ENCODE assay signal across 1 cellular context in the genomic region with DNA sequence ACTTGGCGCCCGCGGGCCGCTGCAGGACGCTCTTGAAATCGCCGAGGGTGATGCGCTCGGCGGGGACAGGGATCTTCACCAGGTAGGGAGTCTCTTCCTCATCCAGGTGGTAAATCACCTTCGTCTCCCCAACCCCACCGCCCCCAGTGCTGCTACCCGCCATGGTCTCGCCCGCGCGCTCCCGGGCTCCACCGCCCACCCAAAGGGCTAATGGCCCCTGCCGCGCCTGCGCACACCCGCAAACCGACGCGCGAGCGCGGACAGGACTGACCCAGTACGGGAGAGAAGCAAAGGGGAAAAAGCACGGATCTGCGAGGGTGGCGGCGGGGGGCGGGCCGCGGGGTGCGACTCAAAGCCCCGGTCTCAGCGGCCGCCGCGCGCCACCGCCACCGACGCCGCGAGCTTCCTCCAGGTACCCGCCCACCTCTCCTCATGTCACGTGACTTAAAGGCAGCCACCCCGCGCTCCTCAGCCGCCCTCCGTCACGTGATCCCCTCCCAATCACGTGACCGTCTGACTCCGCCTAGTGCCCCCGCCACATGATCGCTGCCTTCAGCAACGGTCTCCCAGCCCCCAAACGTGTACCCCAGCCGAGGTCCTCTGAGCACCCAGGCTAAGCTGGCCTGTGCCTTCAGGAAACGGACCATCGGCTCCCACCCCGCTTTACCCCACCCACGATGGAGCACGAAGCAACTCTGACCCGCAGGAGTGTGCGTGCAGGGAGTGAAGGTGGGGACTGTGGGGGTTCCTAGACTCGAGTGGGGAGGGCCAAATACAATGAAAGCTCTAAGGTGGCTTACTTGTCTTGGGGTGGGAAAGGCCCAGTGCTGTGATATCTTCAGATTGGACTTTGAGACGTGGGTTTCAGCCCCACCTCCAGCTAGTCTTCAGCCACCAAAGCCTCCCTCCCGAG.
TF ChIP-seq lines count a peak whose summit lies in the region.

A gene (minus strand): TSS at position 418 of the 913 bp plus-strand sequence. CDS start 255 bp downstream, at position 163.

TF ChIP-seq in GM12878, 131 proteins besides CTCF, POLR2A, EP300 and RAD21 (continued from another document and continues in another):
- TF ChIP-seq, protein P1, sequence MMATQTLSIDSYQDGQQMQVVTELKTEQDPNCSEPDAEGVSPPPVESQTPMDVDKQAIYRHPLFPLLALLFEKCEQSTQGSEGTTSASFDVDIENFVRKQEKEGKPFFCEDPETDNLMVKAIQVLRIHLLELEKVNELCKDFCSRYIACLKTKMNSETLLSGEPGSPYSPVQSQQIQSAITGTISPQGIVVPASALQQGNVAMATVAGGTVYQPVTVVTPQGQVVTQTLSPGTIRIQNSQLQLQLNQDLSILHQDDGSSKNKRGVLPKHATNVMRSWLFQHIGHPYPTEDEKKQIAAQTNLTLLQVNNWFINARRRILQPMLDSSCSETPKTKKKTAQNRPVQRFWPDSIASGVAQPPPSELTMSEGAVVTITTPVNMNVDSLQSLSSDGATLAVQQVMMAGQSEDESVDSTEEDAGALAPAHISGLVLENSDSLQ (IDR thresholded peaks at IDR 0.05), result peak; percentile 50
- TF ChIP-seq SMAD5 (IDR thresholded peaks at IDR 0.05; ENCODE audit: low read depth), result no peak; the same call in 1 of the 2 replicates
- TF ChIP-seq HDGF (IDR thresholded peaks at IDR 0.05), result peak; percentile 75; the same call in 1 of the 2 replicates
- TF ChIP-seq BRCA1 (IDR thresholded peaks at IDR 0.05; ENCODE audit: low read depth, low read length), result no peak
- no peak for TF ChIP-seq FOXM1 (IDR thresholded peaks at IDR 0.05; ENCODE audit: low read depth, low read length)
- peak; percentile 83 for TF ChIP-seq CHD2 (IDR thresholded peaks at IDR 0.05; ENCODE audit: borderline replicate concordance, low read depth, low read length)
- peak; percentile 85 for TF ChIP-seq YY1 (IDR thresholded peaks at IDR 0.05; ENCODE audit: low read depth, low read length)
- no peak for TF ChIP-seq RFX5 (IDR thresholded peaks at IDR 0.05; ENCODE audit: low read depth, low read length)
- TF ChIP-seq SPI1 (IDR thresholded peaks at IDR 0.05; ENCODE audit: borderline replicate concordance, insufficient read depth, low read depth, low read length), result no peak
- TF ChIP-seq, protein P2, sequence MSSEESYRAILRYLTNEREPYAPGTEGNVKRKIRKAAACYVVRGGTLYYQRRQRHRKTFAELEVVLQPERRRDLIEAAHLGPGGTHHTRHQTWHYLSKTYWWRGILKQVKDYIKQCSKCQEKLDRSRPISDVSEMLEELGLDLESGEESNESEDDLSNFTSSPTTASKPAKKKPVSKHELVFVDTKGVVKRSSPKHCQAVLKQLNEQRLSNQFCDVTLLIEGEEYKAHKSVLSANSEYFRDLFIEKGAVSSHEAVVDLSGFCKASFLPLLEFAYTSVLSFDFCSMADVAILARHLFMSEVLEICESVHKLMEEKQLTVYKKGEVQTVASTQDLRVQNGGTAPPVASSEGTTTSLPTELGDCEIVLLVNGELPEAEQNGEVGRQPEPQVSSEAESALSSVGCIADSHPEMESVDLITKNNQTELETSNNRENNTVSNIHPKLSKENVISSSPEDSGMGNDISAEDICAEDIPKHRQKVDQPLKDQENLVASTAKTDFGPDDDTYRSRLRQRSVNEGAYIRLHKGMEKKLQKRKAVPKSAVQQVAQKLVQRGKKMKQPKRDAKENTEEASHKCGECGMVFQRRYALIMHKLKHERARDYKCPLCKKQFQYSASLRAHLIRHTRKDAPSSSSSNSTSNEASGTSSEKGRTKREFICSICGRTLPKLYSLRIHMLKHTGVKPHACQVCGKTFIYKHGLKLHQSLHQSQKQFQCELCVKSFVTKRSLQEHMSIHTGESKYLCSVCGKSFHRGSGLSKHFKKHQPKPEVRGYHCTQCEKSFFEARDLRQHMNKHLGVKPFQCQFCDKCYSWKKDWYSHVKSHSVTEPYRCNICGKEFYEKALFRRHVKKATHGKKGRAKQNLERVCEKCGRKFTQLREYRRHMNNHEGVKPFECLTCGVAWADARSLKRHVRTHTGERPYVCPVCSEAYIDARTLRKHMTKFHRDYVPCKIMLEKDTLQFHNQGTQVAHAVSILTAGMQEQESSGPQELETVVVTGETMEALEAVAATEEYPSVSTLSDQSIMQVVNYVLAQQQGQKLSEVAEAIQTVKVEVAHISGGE (CRISPR knock-in tag; IDR thresholded peaks at IDR 0.05), result peak; percentile 81
- TF ChIP-seq, protein P3, sequence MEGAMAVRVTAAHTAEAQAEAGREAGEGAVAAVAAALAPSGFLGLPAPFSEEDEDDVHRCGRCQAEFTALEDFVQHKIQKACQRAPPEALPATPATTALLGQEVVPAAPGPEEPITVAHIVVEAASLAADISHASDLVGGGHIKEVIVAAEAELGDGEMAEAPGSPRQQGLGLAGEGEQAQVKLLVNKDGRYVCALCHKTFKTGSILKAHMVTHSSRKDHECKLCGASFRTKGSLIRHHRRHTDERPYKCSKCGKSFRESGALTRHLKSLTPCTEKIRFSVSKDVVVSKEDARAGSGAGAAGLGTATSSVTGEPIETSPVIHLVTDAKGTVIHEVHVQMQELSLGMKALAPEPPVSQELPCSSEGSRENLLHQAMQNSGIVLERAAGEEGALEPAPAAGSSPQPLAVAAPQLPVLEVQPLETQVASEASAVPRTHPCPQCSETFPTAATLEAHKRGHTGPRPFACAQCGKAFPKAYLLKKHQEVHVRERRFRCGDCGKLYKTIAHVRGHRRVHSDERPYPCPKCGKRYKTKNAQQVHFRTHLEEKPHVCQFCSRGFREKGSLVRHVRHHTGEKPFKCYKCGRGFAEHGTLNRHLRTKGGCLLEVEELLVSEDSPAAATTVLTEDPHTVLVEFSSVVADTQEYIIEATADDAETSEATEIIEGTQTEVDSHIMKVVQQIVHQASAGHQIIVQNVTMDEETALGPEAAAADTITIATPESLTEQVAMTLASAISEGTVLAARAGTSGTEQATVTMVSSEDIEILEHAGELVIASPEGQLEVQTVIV (IDR thresholded peaks at IDR 0.05; ENCODE audit: borderline replicate concordance, partially characterized antibody), result no peak
- peak; percentile 41; the same call in 1 of the 2 replicates for TF ChIP-seq TCF12 (IDR thresholded peaks at IDR 0.05; ENCODE audit: low read depth, low read length)
- TF ChIP-seq NBN (IDR thresholded peaks at IDR 0.05), result peak; percentile 61; the same call in 1 of the 2 replicates
- no peak for TF ChIP-seq ASH2L (IDR thresholded peaks at IDR 0.05; ENCODE audit: borderline replicate concordance, low read depth)
- TF ChIP-seq, protein P4, sequence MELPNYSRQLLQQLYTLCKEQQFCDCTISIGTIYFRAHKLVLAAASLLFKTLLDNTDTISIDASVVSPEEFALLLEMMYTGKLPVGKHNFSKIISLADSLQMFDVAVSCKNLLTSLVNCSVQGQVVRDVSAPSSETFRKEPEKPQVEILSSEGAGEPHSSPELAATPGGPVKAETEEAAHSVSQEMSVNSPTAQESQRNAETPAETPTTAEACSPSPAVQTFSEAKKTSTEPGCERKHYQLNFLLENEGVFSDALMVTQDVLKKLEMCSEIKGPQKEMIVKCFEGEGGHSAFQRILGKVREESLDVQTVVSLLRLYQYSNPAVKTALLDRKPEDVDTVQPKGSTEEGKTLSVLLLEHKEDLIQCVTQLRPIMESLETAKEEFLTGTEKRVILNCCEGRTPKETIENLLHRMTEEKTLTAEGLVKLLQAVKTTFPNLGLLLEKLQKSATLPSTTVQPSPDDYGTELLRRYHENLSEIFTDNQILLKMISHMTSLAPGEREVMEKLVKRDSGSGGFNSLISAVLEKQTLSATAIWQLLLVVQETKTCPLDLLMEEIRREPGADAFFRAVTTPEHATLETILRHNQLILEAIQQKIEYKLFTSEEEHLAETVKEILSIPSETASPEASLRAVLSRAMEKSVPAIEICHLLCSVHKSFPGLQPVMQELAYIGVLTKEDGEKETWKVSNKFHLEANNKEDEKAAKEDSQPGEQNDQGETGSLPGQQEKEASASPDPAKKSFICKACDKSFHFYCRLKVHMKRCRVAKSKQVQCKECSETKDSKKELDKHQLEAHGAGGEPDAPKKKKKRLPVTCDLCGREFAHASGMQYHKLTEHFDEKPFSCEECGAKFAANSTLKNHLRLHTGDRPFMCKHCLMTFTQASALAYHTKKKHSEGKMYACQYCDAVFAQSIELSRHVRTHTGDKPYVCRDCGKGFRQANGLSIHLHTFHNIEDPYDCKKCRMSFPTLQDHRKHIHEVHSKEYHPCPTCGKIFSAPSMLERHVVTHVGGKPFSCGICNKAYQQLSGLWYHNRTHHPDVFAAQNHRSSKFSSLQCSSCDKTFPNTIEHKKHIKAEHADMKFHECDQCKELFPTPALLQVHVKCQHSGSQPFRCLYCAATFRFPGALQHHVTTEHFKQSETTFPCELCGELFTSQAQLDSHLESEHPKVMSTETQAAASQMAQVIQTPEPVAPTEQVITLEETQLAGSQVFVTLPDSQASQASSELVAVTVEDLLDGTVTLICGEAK (IDR thresholded peaks at IDR 0.05; ENCODE audit: borderline replicate concordance), result no peak
- TF ChIP-seq RAD51 (IDR thresholded peaks at IDR 0.05), result peak; percentile 100
- peak; percentile 69; the same call in 1 of the 2 replicates for TF ChIP-seq ZNF207 (IDR thresholded peaks at IDR 0.05; ENCODE audit: borderline replicate concordance)
- TF ChIP-seq MYB (IDR thresholded peaks at IDR 0.05; ENCODE audit: borderline replicate concordance, low read depth, low read length), result 0 out of 2 replicates have a peak, but pooled peaks have one; percentile 46
- TF ChIP-seq, protein P5, sequence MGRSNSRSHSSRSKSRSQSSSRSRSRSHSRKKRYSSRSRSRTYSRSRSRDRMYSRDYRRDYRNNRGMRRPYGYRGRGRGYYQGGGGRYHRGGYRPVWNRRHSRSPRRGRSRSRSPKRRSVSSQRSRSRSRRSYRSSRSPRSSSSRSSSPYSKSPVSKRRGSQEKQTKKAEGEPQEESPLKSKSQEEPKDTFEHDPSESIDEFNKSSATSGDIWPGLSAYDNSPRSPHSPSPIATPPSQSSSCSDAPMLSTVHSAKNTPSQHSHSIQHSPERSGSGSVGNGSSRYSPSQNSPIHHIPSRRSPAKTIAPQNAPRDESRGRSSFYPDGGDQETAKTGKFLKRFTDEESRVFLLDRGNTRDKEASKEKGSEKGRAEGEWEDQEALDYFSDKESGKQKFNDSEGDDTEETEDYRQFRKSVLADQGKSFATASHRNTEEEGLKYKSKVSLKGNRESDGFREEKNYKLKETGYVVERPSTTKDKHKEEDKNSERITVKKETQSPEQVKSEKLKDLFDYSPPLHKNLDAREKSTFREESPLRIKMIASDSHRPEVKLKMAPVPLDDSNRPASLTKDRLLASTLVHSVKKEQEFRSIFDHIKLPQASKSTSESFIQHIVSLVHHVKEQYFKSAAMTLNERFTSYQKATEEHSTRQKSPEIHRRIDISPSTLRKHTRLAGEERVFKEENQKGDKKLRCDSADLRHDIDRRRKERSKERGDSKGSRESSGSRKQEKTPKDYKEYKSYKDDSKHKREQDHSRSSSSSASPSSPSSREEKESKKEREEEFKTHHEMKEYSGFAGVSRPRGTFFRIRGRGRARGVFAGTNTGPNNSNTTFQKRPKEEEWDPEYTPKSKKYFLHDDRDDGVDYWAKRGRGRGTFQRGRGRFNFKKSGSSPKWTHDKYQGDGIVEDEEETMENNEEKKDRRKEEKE (IDR thresholded peaks at IDR 0.05), result no peak
- 0 out of 2 replicates have a peak, but pooled peaks have one; percentile 32 for TF ChIP-seq RUNX3 (IDR thresholded peaks at IDR 0.05; ENCODE audit: low read length)
- peak; percentile 64 for TF ChIP-seq NR2F1 (conservative IDR thresholded peaks at IDR 0.05)
- TF ChIP-seq NFYA (IDR thresholded peaks at IDR 0.05; ENCODE audit: borderline replicate concordance, low read depth, low read length), result no peak
- TF ChIP-seq RBBP5 (conservative IDR thresholded peaks at IDR 0.05), result no peak
- peak; percentile 63 for TF ChIP-seq KLF5 (IDR thresholded peaks at IDR 0.05; ENCODE audit: partially characterized antibody)
- no peak for TF ChIP-seq STAT3 (IDR thresholded peaks at IDR 0.05; ENCODE audit: low read depth, low read length)
- TF ChIP-seq ZNF622 (IDR thresholded peaks at IDR 0.05), result no peak
- TF ChIP-seq IKZF2 (IDR thresholded peaks at IDR 0.05), result no peak
- 0 out of 2 replicates have a peak, but pooled peaks have one; percentile 46 for TF ChIP-seq RCOR1 (conservative IDR thresholded peaks at IDR 0.05; ENCODE audit: low read depth, low read length)
- TF ChIP-seq CHD4 (IDR thresholded peaks at IDR 0.05), result no peak
- TF ChIP-seq, protein P6, sequence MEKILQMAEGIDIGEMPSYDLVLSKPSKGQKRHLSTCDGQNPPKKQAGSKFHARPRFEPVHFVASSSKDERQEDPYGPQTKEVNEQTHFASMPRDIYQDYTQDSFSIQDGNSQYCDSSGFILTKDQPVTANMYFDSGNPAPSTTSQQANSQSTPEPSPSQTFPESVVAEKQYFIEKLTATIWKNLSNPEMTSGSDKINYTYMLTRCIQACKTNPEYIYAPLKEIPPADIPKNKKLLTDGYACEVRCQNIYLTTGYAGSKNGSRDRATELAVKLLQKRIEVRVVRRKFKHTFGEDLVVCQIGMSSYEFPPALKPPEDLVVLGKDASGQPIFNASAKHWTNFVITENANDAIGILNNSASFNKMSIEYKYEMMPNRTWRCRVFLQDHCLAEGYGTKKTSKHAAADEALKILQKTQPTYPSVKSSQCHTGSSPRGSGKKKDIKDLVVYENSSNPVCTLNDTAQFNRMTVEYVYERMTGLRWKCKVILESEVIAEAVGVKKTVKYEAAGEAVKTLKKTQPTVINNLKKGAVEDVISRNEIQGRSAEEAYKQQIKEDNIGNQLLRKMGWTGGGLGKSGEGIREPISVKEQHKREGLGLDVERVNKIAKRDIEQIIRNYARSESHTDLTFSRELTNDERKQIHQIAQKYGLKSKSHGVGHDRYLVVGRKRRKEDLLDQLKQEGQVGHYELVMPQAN (conservative IDR thresholded peaks at IDR 0.05), result peak; percentile 90
- TF ChIP-seq CHD1 (IDR thresholded peaks at IDR 0.05; ENCODE audit: low read depth, low read length), result no peak
- TF ChIP-seq, protein P7, sequence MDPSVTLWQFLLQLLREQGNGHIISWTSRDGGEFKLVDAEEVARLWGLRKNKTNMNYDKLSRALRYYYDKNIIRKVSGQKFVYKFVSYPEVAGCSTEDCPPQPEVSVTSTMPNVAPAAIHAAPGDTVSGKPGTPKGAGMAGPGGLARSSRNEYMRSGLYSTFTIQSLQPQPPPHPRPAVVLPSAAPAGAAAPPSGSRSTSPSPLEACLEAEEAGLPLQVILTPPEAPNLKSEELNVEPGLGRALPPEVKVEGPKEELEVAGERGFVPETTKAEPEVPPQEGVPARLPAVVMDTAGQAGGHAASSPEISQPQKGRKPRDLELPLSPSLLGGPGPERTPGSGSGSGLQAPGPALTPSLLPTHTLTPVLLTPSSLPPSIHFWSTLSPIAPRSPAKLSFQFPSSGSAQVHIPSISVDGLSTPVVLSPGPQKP (IDR thresholded peaks at IDR 0.05; ENCODE audit: low read depth, low read length), result 0 out of 2 replicates have a peak, but pooled peaks have one; percentile 4
- peak; percentile 98 for TF ChIP-seq POLR2AphosphoS2 (IDR thresholded peaks at IDR 0.05; ENCODE audit: low read depth, low read length)
- TF ChIP-seq SIX5 (IDR thresholded peaks at IDR 0.05; ENCODE audit: low read depth, low read length, severe bottlenecking), result peak; percentile 48
